1 cellular context compared by ENCODE assay signal in the genomic region with DNA sequence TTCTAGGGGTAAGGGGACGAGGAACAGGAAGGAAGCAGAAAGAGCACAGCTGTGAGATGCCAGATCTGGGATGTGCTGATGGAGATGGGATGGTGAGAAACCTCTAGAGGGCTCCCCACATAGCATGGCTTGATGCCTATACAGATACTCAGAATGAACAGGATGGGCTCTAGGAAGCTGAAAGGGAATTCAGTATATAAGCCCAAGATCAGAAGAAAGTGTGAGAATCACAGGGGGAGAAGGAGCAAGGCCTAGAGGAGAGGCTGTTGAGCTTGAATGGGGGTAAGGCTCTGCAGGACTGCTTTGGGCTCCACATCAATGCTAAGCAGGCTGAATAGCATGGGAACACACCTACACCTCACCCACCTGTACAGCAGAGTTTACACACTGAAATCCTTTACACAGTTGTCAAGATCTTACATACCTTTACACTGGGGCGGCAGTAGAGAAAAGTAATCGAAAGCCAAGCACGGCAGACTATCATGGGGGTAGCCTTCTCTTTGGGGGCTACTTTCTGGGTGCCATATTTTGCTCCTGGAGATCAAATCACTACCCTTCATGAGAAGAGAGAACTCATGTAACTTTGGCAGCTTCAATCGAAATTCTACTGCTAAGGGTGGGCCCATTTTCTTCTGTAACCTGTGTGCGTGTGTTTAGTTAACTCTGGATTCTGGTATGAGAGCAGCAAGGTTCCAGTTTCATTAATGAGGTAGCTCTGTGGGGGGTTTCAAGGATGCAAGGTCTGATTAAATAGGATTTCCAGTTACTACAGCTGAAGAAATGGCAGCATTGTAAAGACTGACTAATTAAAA.
TF ChIP-seq lines count a peak whose summit lies in the region.

No MANE protein-coding gene starts in this region.

TF ChIP-seq in GM23338, 12 proteins besides CTCF, POLR2A, EP300 and RAD21 (continued from another document):
- TF ChIP-seq, protein P1, sequence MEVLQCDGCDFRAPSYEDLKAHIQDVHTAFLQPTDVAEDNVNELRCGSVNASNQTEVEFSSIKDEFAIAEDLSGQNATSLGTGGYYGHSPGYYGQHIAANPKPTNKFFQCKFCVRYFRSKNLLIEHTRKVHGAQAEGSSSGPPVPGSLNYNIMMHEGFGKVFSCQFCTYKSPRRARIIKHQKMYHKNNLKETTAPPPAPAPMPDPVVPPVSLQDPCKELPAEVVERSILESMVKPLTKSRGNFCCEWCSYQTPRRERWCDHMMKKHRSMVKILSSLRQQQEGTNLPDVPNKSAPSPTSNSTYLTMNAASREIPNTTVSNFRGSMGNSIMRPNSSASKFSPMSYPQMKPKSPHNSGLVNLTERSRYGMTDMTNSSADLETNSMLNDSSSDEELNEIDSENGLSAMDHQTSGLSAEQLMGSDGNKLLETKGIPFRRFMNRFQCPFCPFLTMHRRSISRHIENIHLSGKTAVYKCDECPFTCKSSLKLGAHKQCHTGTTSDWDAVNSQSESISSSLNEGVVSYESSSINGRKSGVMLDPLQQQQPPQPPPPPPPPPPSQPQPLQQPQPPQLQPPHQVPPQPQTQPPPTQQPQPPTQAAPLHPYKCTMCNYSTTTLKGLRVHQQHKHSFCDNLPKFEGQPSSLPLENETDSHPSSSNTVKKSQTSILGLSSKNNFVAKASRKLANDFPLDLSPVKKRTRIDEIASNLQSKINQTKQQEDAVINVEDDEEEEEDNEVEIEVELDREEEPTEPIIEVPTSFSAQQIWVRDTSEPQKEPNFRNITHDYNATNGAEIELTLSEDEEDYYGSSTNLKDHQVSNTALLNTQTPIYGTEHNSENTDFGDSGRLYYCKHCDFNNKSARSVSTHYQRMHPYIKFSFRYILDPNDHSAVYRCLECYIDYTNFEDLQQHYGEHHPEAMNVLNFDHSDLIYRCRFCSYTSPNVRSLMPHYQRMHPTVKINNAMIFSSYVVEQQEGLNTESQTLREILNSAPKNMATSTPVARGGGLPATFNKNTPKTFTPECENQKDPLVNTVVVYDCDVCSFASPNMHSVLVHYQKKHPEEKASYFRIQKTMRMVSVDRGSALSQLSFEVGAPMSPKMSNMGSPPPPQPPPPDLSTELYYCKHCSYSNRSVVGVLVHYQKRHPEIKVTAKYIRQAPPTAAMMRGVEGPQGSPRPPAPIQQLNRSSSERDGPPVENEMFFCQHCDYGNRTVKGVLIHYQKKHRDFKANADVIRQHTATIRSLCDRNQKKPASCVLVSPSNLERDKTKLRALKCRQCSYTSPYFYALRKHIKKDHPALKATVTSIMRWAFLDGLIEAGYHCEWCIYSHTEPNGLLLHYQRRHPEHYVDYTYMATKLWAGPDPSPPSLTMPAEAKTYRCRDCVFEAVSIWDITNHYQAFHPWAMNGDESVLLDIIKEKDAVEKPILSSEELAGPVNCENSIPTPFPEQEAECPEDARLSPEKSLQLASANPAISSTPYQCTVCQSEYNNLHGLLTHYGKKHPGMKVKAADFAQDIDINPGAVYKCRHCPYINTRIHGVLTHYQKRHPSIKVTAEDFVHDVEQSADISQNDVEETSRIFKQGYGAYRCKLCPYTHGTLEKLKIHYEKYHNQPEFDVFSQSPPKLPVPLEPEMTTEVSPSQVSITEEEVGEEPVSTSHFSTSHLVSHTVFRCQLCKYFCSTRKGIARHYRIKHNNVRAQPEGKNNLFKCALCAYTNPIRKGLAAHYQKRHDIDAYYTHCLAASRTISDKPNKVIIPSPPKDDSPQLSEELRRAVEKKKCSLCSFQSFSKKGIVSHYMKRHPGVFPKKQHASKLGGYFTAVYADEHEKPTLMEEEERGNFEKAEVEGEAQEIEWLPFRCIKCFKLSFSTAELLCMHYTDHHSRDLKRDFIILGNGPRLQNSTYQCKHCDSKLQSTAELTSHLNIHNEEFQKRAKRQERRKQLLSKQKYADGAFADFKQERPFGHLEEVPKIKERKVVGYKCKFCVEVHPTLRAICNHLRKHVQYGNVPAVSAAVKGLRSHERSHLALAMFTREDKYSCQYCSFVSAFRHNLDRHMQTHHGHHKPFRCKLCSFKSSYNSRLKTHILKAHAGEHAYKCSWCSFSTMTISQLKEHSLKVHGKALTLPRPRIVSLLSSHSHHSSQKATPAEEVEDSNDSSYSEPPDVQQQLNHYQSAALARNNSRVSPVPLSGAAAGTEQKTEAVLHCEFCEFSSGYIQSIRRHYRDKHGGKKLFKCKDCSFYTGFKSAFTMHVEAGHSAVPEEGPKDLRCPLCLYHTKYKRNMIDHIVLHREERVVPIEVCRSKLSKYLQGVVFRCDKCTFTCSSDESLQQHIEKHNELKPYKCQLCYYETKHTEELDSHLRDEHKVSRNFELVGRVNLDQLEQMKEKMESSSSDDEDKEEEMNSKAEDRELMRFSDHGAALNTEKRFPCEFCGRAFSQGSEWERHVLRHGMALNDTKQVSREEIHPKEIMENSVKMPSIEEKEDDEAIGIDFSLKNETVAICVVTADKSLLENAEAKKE (CRISPR knock-in tag; IDR thresholded peaks at IDR 0.05), result no peak
- TF ChIP-seq POLR2AphosphoS5 (IDR thresholded peaks at IDR 0.05; ENCODE audit: low read depth) (no peak), JUNB (IDR thresholded peaks at IDR 0.05; ENCODE audit: unreplicated experiment) (no peak), ZNF331 (CRISPR knock-in tag; IDR thresholded peaks at IDR 0.05; ENCODE audit: low read depth) (no peak), ZNF114 (CRISPR knock-in tag; IDR thresholded peaks at IDR 0.05) (no peak), STAT1 (IDR thresholded peaks at IDR 0.05; ENCODE audit: unreplicated experiment) (no peak), EZH2 (IDR thresholded peaks at IDR 0.05; ENCODE audit: low read depth, unreplicated experiment) (no peak), NANOG (IDR thresholded peaks at IDR 0.05; ENCODE audit: borderline replicate concordance) (no peak), CREB1 (CRISPR knock-in tag; IDR thresholded peaks at IDR 0.05; ENCODE audit: low read depth) (no peak)
